8 cellular contexts compared by ENCODE assay signal in genomic region chr6:53347250-53347920, GRCh38. TPM values are rescaled to one million over a fixed set of nuclear protein-coding genes. Genes with fewer than 3 reads are reported as not detected.
DNase-seq lines count a peak whose midpoint lies in the region; ATAC-seq and TF ChIP-seq lines count a peak whose summit lies in the region.

No MANE protein-coding gene starts in this region.

- H3K4me2 ChIP-seq in mammary epithelial cell (ENCODE audit: insufficient read depth, low read depth, low read length): peak overlapping the region; percentile 76

- WGBS in mammary epithelial cell (ENCODE audit: low coverage, missing lambda C conversion rate): 1% methylated on average over 19 of the region's 23 CpGs
- 0 to 1% methylated on average over 23 of the region's 23 CpGs for WGBS in lower leg skin, 2 donors

- intact Hi-C loops in mammary epithelial cell (cut with micrococcal nuclease) (loop anchor here (5.0 kb wide), 3 partner anchors 90 to 175 kb away; no protein-coding TSS in a partner anchor), lower leg skin (cut with DNase I; ENCODE audit: low total_unique reads) (no loop called here)

- peak overlapping the region; percentile 84 for H3K9ac ChIP-seq in mammary epithelial cell (ENCODE audit: insufficient read depth, low read length)

- H3K4me3 ChIP-seq in GM12865 (ENCODE audit: low read depth, low read length) (peak overlapping the region; percentile 72), mammary epithelial cell (replicated peaks in 1 of 3; ENCODE audit: insufficient read depth in 1 of 3, low read depth in 2 of 3, low read length in 3 of 3) (peak overlapping the region; percentile 81 to 92 (median 85)), lower leg skin (ENCODE audit: low read depth, poor library complexity, severe bottlenecking) (peak overlapping the region; percentile 80), thoracic aorta (peak overlapping the region; percentile 91)

- dilution Hi-C loops in mammary epithelial cell (cut with HindIII; ENCODE audit: low sequenced_read_pairs): no loop called here

- H3K27ac ChIP-seq in 22Rv1 (peak overlapping the region; percentile 81), mammary epithelial cell (ENCODE audit: insufficient read depth, low read depth, low read length) (peak overlapping the region; percentile 74), thoracic aorta (peak overlapping the region; percentile 98 to 99)

- TF ChIP-seq CTCF in 22Rv1 (IDR thresholded peaks at IDR 0.05) (no peak), GM12865 (IDR thresholded peaks at IDR 0.05; ENCODE audit: insufficient read depth, low read depth, low read length, missing control alignments) (no peak), mammary epithelial cell (conservative IDR thresholded peaks at IDR 0.05 in 1 of 2, IDR thresholded peaks at IDR 0.05 in 1 of 2; ENCODE audit: extremely low read depth in 1 of 2, insufficient read depth in 1 of 2, low read depth in 1 of 2, low read length in 2 of 2) (no peak), lower leg skin (IDR thresholded peaks at IDR 0.05) (no peak), thoracic aorta (IDR thresholded peaks at IDR 0.05) (no peak)

- BruUV-seq in mammary epithelial cell (replicated peaks; lab: Mats Ljungman, UMichigan): TSS peak; percentile 16

- H4K20me1 ChIP-seq in mammary epithelial cell (ENCODE audit: insufficient read depth, low read length): peaks cover 2% of the 10 kb centered on the region

- H3K4me1 ChIP-seq in mammary epithelial cell (ENCODE audit: insufficient read depth, low read length) (peaks cover 7% of the 10 kb centered on the region), thoracic aorta (ENCODE audit: control insufficient read depth in 1 of 2, low read depth in 2 of 2) (peaks cover 4 to 39% of the 10 kb centered on the region in 2 donors)

- H3K79me2 ChIP-seq in mammary epithelial cell (ENCODE audit: insufficient read depth, low read length): peaks cover 64% of the 10 kb centered on the region

- H3K27me3 ChIP-seq in mammary epithelial cell (ENCODE audit: insufficient read depth, low read length) (no peaks in the 10 kb centered on the region), thoracic aorta (replicated peaks; ENCODE audit: insufficient read depth) (no peaks in the 10 kb centered on the region)

- TF ChIP-seq POLR2A in lower leg skin (IDR thresholded peaks at IDR 0.05): no peak

- H3K36me3 ChIP-seq in mammary epithelial cell (ENCODE audit: insufficient read depth, low read length) (peaks cover 3% of the 10 kb centered on the region), thoracic aorta (no peaks in the 10 kb centered on the region)

- in situ Hi-C loops in mammary epithelial cell (cut with MboI; ENCODE audit: low sequenced_read_pairs in 2 of 2): no loop called here

- ATAC-seq in HG03064 (IDR thresholded peaks at IDR 0.05; ENCODE audit: low read depth, unreplicated experiment): peak; percentile 3
- no peak for ATAC-seq in thoracic aorta (ENCODE audit: insufficient number of reproducible peaks, low FRiP score, low read depth)
- ATAC-seq in GM19324 (IDR thresholded peaks at IDR 0.05; ENCODE audit: low FRiP score, unreplicated experiment): no peak

- peak; percentile 75 for DNase-seq in GM12865 (ENCODE audit: low read depth)
- peak; percentile 47 for DNase-seq in mammary epithelial cell
- DNase-seq in lower leg skin (ENCODE audit: low spot score in 2 of 2): no peak
- DNase-seq in thoracic aorta (ENCODE audit: low spot score): no peak

- peak overlapping the region; percentile 92 for H2AFZ ChIP-seq in mammary epithelial cell (ENCODE audit: low read depth, low read length)

- no peaks in the 10 kb centered on the region for H3K9me3 ChIP-seq in mammary epithelial cell (replicated peaks; ENCODE audit: insufficient read depth, low read length)
- no peaks in the 10 kb centered on the region for H3K9me3 ChIP-seq in thoracic aorta

- CTCF ChIA-PET in mammary epithelial cell (lab: Charles Lee; ENCODE audit: low non-redundant PET): interaction anchor here (0.6 kb wide), 1 partner anchor 446 kb away, joined by 3 read pairs; no protein-coding TSS in a partner anchor

TF ChIP-seq in PFSK-1, 5 proteins besides CTCF, POLR2A, EP300 and RAD21:
- TF ChIP-seq SIN3A (IDR thresholded peaks at IDR 0.05; ENCODE audit: borderline replicate concordance, insufficient read depth, low read length) (peak; percentile 15; the same call in 1 of the 2 replicates), POLR2AphosphoS5 (IDR thresholded peaks at IDR 0.05; ENCODE audit: low read depth, low read length) (no peak)
TF ChIP-seq in PFSK-1: peak in this region for 1.

RNA-seq across cellular contexts. Expression of gene ELOVL5, which starts 1.4 kb away (rescaled TPM):
- polyA plus RNA-seq in PFSK-1 (2012; ENCODE audit: insufficient read length, low read depth): 68.2 TPM
- total RNA-seq in mammary epithelial cell (10 to 100 TPM; 50.8 to 71.1 TPM), lower leg skin (10 to 100 TPM; 20.7 to 45.0 (median 38.8) TPM), thoracic aorta (10 to 100 TPM; 61.1 to 86.8 TPM)
- polyA plus RNA-seq in mammary epithelial cell: 56.2 TPM
- 132 TPM for polyA minus RNA-seq in mammary epithelial cell

Comparison
In these comparisons a context has a peak if more than half of its experiments do, and no peak if none do; other contexts are left out.
1. DNase-seq: peak in GM12865 (single experiment) and mammary epithelial cell (single experiment); none in lower leg skin (0 of 2) and thoracic aorta (single experiment).
2. Peak in every context shown above with its lines, with median percentiles within 50 percentile points of each other: H3K27ac ChIP-seq and H3K4me3 ChIP-seq.